In genomic region chr6:158506577-158506976, GRCh38 we compare ENCODE assay signal across 12 cellular contexts. TPM values are rescaled to one million over a fixed set of nuclear protein-coding genes. Genes with fewer than 3 reads are reported as not detected.
DNase-seq lines count a peak whose midpoint lies in the region; ATAC-seq and TF ChIP-seq lines count a peak whose summit lies in the region.
"Had no signal": no experiment of that assay in that cellular context is flagged by ENCODE, and none has a peak within 500 bp of the region (broad histone marks: within the 10 kb centered on the region; RNA-seq: fewer than 3 reads in every experiment).

No MANE protein-coding gene starts in this region.

- no peaks in the 10 kb centered on the region for H3K9me3 Mint-ChIP-seq in GM23338

- H3K27ac Mint-ChIP-seq in GM23338: peak overlapping the region; percentile 56

- no peak overlapping the region for H2AK5ac ChIP-seq in neuronal stem cell (ENCODE audit: low read depth, low read length)

- no peak overlapping the region for H4K91ac ChIP-seq in neuronal stem cell (ENCODE audit: low read depth, low read length, poor library complexity)

- H3K36me3 ChIP-seq in GM23338 (ENCODE audit: insufficient read depth): no peaks in the 10 kb centered on the region
- H3K36me3 ChIP-seq in neuronal stem cell (replicated peaks in 1 of 2; ENCODE audit: control insufficient read depth in 2 of 2, insufficient read depth in 2 of 2, low read length in 2 of 2): peaks cover 6 to 69% of the 10 kb centered on the region in 2 donors

- no peaks in the 10 kb centered on the region for H3K79me2 ChIP-seq in GM23338 (replicated peaks; ENCODE audit: insufficient read depth)

- H3K9me2 ChIP-seq in GM23338 (ENCODE audit: insufficient read depth): no peaks in the 10 kb centered on the region

- peak overlapping the region; percentile 44 for H3K18ac ChIP-seq in neuronal stem cell (ENCODE audit: low read length)

- no peaks in the 10 kb centered on the region for H3K9me3 ChIP-seq in neuronal stem cell (replicated peaks in 1 of 2; ENCODE audit: control insufficient read depth in 2 of 2, insufficient read depth in 1 of 2, low read depth in 1 of 2, low read length in 2 of 2)
- H3K9me3 ChIP-seq: left lung had no signal

- TF ChIP-seq CTCF in GM23338 (conservative IDR thresholded peaks at IDR 0.05; ENCODE audit: low read depth in 2 of 2): peak; percentile 87 to 92

- H2BK12ac ChIP-seq in neuronal stem cell (ENCODE audit: low read length): no peak overlapping the region

- peaks cover 10% of the 10 kb centered on the region for H3K36me3 Mint-ChIP-seq in GM23338 (ENCODE audit: low read depth)

- H2BK120ac ChIP-seq in neuronal stem cell (ENCODE audit: low read depth, low read length): no peak overlapping the region

- WGBS in neuronal stem cell (ENCODE audit: extremely low coverage in 2 of 2, insufficient read length in 2 of 2, insufficient replicate concordance in 1 of 2), 2 donors: no CpG with 5 or more reads among the region's 11 CpGs

- H2BK5ac ChIP-seq in neuronal stem cell (ENCODE audit: low read length): no peak overlapping the region

- H3K4me1 ChIP-seq in GM23338 (ENCODE audit: insufficient read depth): no peaks in the 10 kb centered on the region
- H3K4me1 ChIP-seq in neuronal stem cell (ENCODE audit: control insufficient read depth in 2 of 2, insufficient read depth in 1 of 2, low read depth in 1 of 2, low read length in 2 of 2): peaks cover 0 to 2% of the 10 kb centered on the region in 2 donors
- H3K4me1 ChIP-seq: left lung had no signal

- H3K4me3 ChIP-seq in GM23338: no peak overlapping the region
- no peak overlapping the region for H3K4me3 ChIP-seq in neuronal stem cell (ENCODE audit: low read length in 2 of 2)
- H3K4me3 ChIP-seq: left lung, PC-9 had no signal

- H3K14ac ChIP-seq in neuronal stem cell (ENCODE audit: low read length): no peak overlapping the region

- H2AFZ ChIP-seq in GM23338 (no peak overlapping the region), neuronal stem cell (ENCODE audit: low read length) (no peak overlapping the region)
- H2AFZ ChIP-seq: PC-9 had no signal

- no peak overlapping the region for H3K23ac ChIP-seq in neuronal stem cell (ENCODE audit: low read depth, low read length, poor library complexity)

- H3K4me1 Mint-ChIP-seq in GM23338: peaks cover 3% of the 10 kb centered on the region; the same call in 2 of the 3 replicates

- no peaks in the 10 kb centered on the region for H4K20me1 ChIP-seq in GM23338 (replicated peaks; ENCODE audit: insufficient read depth)

- H3K4ac ChIP-seq in neuronal stem cell (ENCODE audit: low read length): no peak overlapping the region

- peaks cover 13% of the 10 kb centered on the region for H3K27me3 Mint-ChIP-seq in GM23338 (ENCODE audit: insufficient read depth, low read depth, poor library complexity)

- ATAC-seq in GM23338: peak; percentile 98
- ATAC-seq: left lung had no signal

- H3K4me3 Mint-ChIP-seq in GM23338: peak overlapping the region; percentile 16; the same call in 1 of the 3 replicates

- H3K4me2 ChIP-seq in GM23338 (no peak overlapping the region), neuronal stem cell (ENCODE audit: insufficient read depth, low read length, poor library complexity, severe bottlenecking) (no peak overlapping the region)
- H3K4me2 ChIP-seq: PC-9 had no signal

- no peak overlapping the region for H3K9ac ChIP-seq in neuronal stem cell (ENCODE audit: low read depth, low read length, poor library complexity)

- H3F3A ChIP-seq in GM23338 (replicated peaks; ENCODE audit: low read depth): no peaks in the 10 kb centered on the region

- peak; percentile 94 for DNase-seq in GM23338 (ENCODE audit: low spot score)
- peak; percentile 56 to 77 for DNase-seq in NCI-H524 (lab: John Stamatoyannopoulos, UW)
- DNase-seq in ecto neural progenitor cell (ENCODE audit: low spot score): peak; percentile 75
- peak; percentile 32 for DNase-seq in neuronal stem cell (ENCODE audit: low spot score)
- no peak for DNase-seq in DMS114 treated with DMSO at 0.1 percent for 48 hours (lab: John Stamatoyannopoulos, UW; ENCODE audit: unreplicated experiment)
- no peak for DNase-seq in COLO829 (ENCODE audit: low spot score)
- DNase-seq in activated CD4-positive, alpha-beta T cell treated with anti-CD3 and anti-CD28 coated beads for 1 hour: no peak
- DNase-seq: Karpas-422, left lung, PC-9, retina had no signal

- H3K27me3 ChIP-seq in GM23338 (ENCODE audit: insufficient read depth) (no peaks in the 10 kb centered on the region), neuronal stem cell (ENCODE audit: control insufficient read depth in 3 of 3, insufficient read depth in 3 of 3, low read depth in 1 of 3, low read length in 3 of 3) (no peaks in the 10 kb centered on the region)
- H3K27me3 ChIP-seq: left lung had no signal

- H3K79me1 ChIP-seq in neuronal stem cell (ENCODE audit: low read depth, low read length): no peaks in the 10 kb centered on the region

- H2BK15ac ChIP-seq in neuronal stem cell (ENCODE audit: low read length): no peak overlapping the region

- H3K27ac ChIP-seq in GM23338 (ENCODE audit: low read depth) (no peak overlapping the region), neuronal stem cell (replicated peaks; ENCODE audit: low read length) (no peak overlapping the region)
- H3K27ac ChIP-seq: left lung, PC-9, VCaP had no signal

- no peak overlapping the region for H4K8ac ChIP-seq in neuronal stem cell (ENCODE audit: low read depth, low read length)

TF ChIP-seq in GM23338, 12 proteins besides CTCF, POLR2A, EP300 and RAD21 (continues in another document):
- TF ChIP-seq ZNF114 (CRISPR knock-in tag; IDR thresholded peaks at IDR 0.05) (no peak), REST (IDR thresholded peaks at IDR 0.05; ENCODE audit: unreplicated experiment) (no peak)

RNA-seq across cellular contexts. Expression of gene TMEM181, which starts 53.3 kb away (rescaled TPM):
- 25.2 and 28.2 TPM in 2 replicates for total RNA-seq in GM23338 (2014; rRNA removed; shearing (Covaris generic))
- 11.9 and 12.3 TPM in 2 replicates for polyA plus RNA-seq in GM23338 (2016; fragmentation: Nextera tagmentation; extraction: Ambion mirVana)
- polyA plus RNA-seq in neuronal stem cell (2013, experiment 1 of 2): 11.5 TPM
- polyA plus RNA-seq in neuronal stem cell (2013, experiment 2 of 2): 12.1 TPM

Comparison
In these comparisons a context has a peak if more than half of its experiments do, and no peak if none do; other contexts are left out.
1. DNase-seq: peak in GM23338 (single experiment), NCI-H524 (2 of 2), ecto neural progenitor cell (single experiment) and neuronal stem cell (single experiment); none in DMS114 treated with DMSO at 0.1 percent for 48 hours (single experiment), COLO829 (single experiment) and activated CD4-positive, alpha-beta T cell treated with anti-CD3 and anti-CD28 coated beads for 1 hour (single experiment).